Comparison of ENCODE assay signal across 29 cellular contexts in genomic region chr15:76863123-76863522, GRCh38.
"Had no signal": no experiment of that assay in that cellular context is flagged by ENCODE, and none has a peak within 500 bp of the region (broad histone marks: within the 10 kb centered on the region; RNA-seq: fewer than 3 reads in every experiment).

No MANE protein-coding gene starts in this region.

- H3K4me1 ChIP-seq: left lung, parathyroid adenoma, suprapubic skin, upper lobe of right lung, uterus had no signal

- H3K9me3 Mint-ChIP-seq: mesothelial cell of epicardium; naive thymus-derived CD4-positive, alpha-beta T cell; stimulated activated naive CD8-positive, alpha-beta T cell treated with anti-CD3 and anti-CD28 coated beads, Interleukin-15, amount 100 ng/mL, for 72 hours had no signal

- H3K4me3 ChIP-seq: coronary artery, esophagus muscularis mucosa, heart right ventricle, left lung, mucosa of descending colon, right atrium auricular region, smooth muscle cell, suprapubic skin, transverse colon, upper lobe of right lung, uterus had no signal

- H3K4me2 ChIP-seq: smooth muscle cell had no signal

- H3K27me3 ChIP-seq: esophagus muscularis mucosa, heart right ventricle, left lung, right atrium auricular region, suprapubic skin, transverse colon, upper lobe of right lung, uterus had no signal

- H3K4me3 Mint-ChIP-seq: mesothelial cell of epicardium; naive thymus-derived CD4-positive, alpha-beta T cell; stimulated activated naive CD8-positive, alpha-beta T cell treated with anti-CD3 and anti-CD28 coated beads, Interleukin-15, amount 100 ng/mL, for 72 hours had no signal

- H3K9ac ChIP-seq: parathyroid adenoma had no signal

- H3K27ac Mint-ChIP-seq: mesothelial cell of epicardium; progenitor cell of endocrine pancreas; stimulated activated naive CD8-positive, alpha-beta T cell treated with anti-CD3 and anti-CD28 coated beads, Interleukin-15, amount 100 ng/mL, for 72 hours had no signal

- H3K79me2 ChIP-seq: parathyroid adenoma had no signal

- H3K27ac ChIP-seq: coronary artery, esophagus muscularis mucosa, heart right ventricle, left lung, parathyroid adenoma, right atrium auricular region, suprapubic skin, transverse colon, upper lobe of right lung, uterus had no signal

- H3K27me3 Mint-ChIP-seq: naive thymus-derived CD4-positive, alpha-beta T cell; progenitor cell of endocrine pancreas; stimulated activated naive CD8-positive, alpha-beta T cell treated with anti-CD3 and anti-CD28 coated beads, Interleukin-15, amount 100 ng/mL, for 72 hours had no signal

- H2AFZ ChIP-seq: parathyroid adenoma had no signal

- ATAC-seq: heart right ventricle; left cardiac atrium; left lung; mucosa of descending colon; naive thymus-derived CD4-positive, alpha-beta T cell; sciatic nerve; stimulated activated naive CD8-positive, alpha-beta T cell treated with anti-CD3 and anti-CD28 coated beads, Interleukin-15, amount 100 ng/mL, for 72 hours; upper lobe of right lung had no signal

- DNase-seq: dermis blood vessel endothelial cell; effector memory CD4-positive, alpha-beta T cell; foreskin melanocyte; glutamatergic neuron; heart right ventricle; hippocampal formation; left cardiac atrium; left lung; mesenchymal stem cell; mucosa of descending colon; naive thymus-derived CD4-positive, alpha-beta T cell; stimulated activated CD4-positive, alpha-beta T cell treated with anti-CD3 and anti-CD28 coated beads, Interleukin-12 subunit alpha, Interleukin-12 subunit beta, amount 100 ng/mL, for 4 hours; stimulated activated CD4-positive, alpha-beta T cell treated with anti-CD3 and anti-CD28 coated beads, Interleukin-1b, Interleukin-23, amount 100 ng/mL, for 48 hours; stimulated activated CD4-positive, alpha-beta T cell treated with anti-CD3 and anti-CD28 coated beads, Interleukin-4, amount 100 ng/mL, for 1 hour; stimulated activated CD8-positive, alpha-beta memory T cell treated with anti-CD3 and anti-CD28 coated beads, Interleukin-4, amount 100 ng/mL, for 48 hours; stimulated activated naive CD4-positive, alpha-beta T cell; stimulated activated naive CD8-positive, alpha-beta T cell treated with anti-CD3 and anti-CD28 coated beads, Interleukin-15, amount 100 ng/mL, for 72 hours; transverse colon; upper lobe of right lung; uterus had no signal

- H3K36me3 ChIP-seq: esophagus muscularis mucosa, heart right ventricle, left lung, right atrium auricular region, suprapubic skin, transverse colon, upper lobe of right lung, uterus had no signal

- H3K9me3 ChIP-seq: esophagus muscularis mucosa, heart right ventricle, left lung, mucosa of descending colon, right atrium auricular region, suprapubic skin, transverse colon, upper lobe of right lung, uterus had no signal
